Comparison of ENCODE assay signal across 29 cellular contexts in genomic region chr3:45878124-45878523, GRCh38. TPM values are rescaled to one million over a fixed set of nuclear protein-coding genes. Genes with fewer than 3 reads are reported as not detected.
"Had no signal": no experiment of that assay in that cellular context is flagged by ENCODE, and none has a peak within 500 bp of the region (broad histone marks: within the 10 kb centered on the region; RNA-seq: fewer than 3 reads in every experiment).

No MANE protein-coding gene starts in this region.

- H3K27me3 ChIP-seq: MG63 had no signal

- ATAC-seq: Panc1, PC-3, T-helper 17 cell had no signal

- H3K9ac ChIP-seq: SK-N-SH had no signal

- H3K9me3 Mint-ChIP-seq: T-helper 2 cell treated with Interferon-gamma antibody and Interleukin-4, amounts not matched to agents 5 μg/mL and 100 μg/mL, for 36 hours had no signal

- H3K4me3 ChIP-seq: MG63 had no signal

- DNase-seq: Karpas-422; KBM-7; MG63; MV-4-11; NCI-H1048; NCI-H1105; NCI-H1417; NCI-H1436 treated with DMSO at 0.1 percent for 48 hours; NCI-H1694; NCI-H187 treated with DMSO at 0.1 percent for 48 hours; NCI-H2029 treated with DMSO at 0.1 percent for 48 hours; NCI-H2227 treated with DMSO at 0.1 percent for 48 hours; NCI-H446; NCI-H510A; NCI-H524 treated with DMSO at 0.1 percent for 48 hours; NCI-H69; NCI-H774; NK-92 treated with Interleukin-12 subunit alpha and Interleukin-12 subunit beta, amount 100 ng/mL, for 24 hours; PC-3; SHP77; SK-N-SH; SW 1271; T-helper 1 cell; T-helper 17 cell had no signal

- H3K27ac ChIP-seq: HL-60, RWPE1 had no signal

- H3K9me3 ChIP-seq: MG63, SK-N-SH had no signal

- H3K36me3 ChIP-seq: MG63 had no signal

- H3K27ac Mint-ChIP-seq: T-helper 17 cell; T-helper 2 cell treated with Interferon-gamma antibody and Interleukin-4, amounts not matched to agents 5 μg/mL and 100 μg/mL, for 36 hours had no signal

- H3K9me2 ChIP-seq: SK-N-SH had no signal

- H3K4me3 Mint-ChIP-seq: T-helper 17 cell; T-helper 2 cell treated with Interferon-gamma antibody and Interleukin-4, amounts not matched to agents 5 μg/mL and 100 μg/mL, for 36 hours had no signal

- H3K4me2 ChIP-seq: SK-N-SH had no signal

RNA-seq across cellular contexts. Expression of gene CCR9, which starts 8.2 kb away (rescaled TPM):
- total RNA-seq: PC-3, SK-MEL-5 had no signal
